1 cellular context compared by ENCODE assay signal in genomic region chr7:7539152-7539551, GRCh38.
TF ChIP-seq lines count a peak whose summit lies in the region.

No MANE protein-coding gene starts in this region.

TF ChIP-seq in H1, 55 proteins besides CTCF, POLR2A, EP300 and RAD21:
- TF ChIP-seq USF2 (IDR thresholded peaks at IDR 0.05; ENCODE audit: low read length), result no peak
